Comparison of ENCODE assay signal across 19 cellular contexts in the genomic region with DNA sequence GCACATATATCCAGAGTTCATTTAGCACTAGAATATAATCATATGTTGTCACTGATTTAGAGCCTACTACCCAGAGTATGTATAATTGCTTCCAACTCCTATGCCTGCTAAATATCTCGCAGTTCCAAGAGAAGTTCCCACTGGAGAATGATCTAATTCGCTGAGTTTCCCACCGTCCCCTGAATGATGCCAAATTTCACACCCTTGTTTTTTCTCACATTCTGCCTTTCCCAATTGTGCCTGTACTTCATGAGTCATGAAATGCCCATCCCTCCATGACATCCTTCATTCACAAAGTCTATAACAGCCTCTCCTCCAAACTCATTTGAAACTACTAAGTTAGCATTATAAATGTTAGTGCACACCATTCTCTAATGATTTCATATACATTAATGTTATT.
DNase-seq lines count a peak whose midpoint lies in the region; ATAC-seq and FAIRE-seq lines count a peak whose summit lies in the region.
"Had no signal": no experiment of that assay in that cellular context is flagged by ENCODE, and none has a peak within 500 bp of the region (broad histone marks: within the 10 kb centered on the region; RNA-seq: fewer than 3 reads in every experiment).

No MANE protein-coding gene starts in this region.

- no peak overlapping the region for H3K4me3 Mint-ChIP-seq in activated T-helper 17 cell treated with anti-CD3 and anti-CD28 coated beads, Interleukin-2, amount 50 U/mL, for 72 hours
- H3K4me3 Mint-ChIP-seq: endodermal cell, mesothelial cell of epicardium, neural progenitor cell had no signal

- DNase-seq in Right ventricle myocardium superior (no peak), cardiac septum (ENCODE audit: low spot score) (no peak), left ventricle myocardium superior (no peak), stromal cell of bone marrow (ENCODE audit: low read depth) (peak; percentile 14), frontal cortex (ENCODE audit: low spot score in 2 of 2) (no peak)
- DNase-seq: activated CD4-positive, alpha-beta T cell treated with anti-CD3 and anti-CD28 coated beads for 1 hour; DMS79 treated with DMSO at 0.1 percent for 48 hours; endodermal cell; kidney glomerular epithelial cell; NCI-H1930; NK-92 treated with Interleukin-12 subunit alpha and Interleukin-12 subunit beta, amount 100 ng/mL, for 24 hours; Peyer's patch; psoas muscle; T-helper 9 cell had no signal

- H3K9me3 Mint-ChIP-seq in activated T-helper 17 cell treated with anti-CD3 and anti-CD28 coated beads, Interleukin-2, amount 50 U/mL, for 72 hours, result no peaks in the 10 kb centered on the region
- H3K9me3 Mint-ChIP-seq: endodermal cell, mesothelial cell of epicardium, neural progenitor cell had no signal

- ATAC-seq in Right ventricle myocardium superior (ENCODE audit: poor library complexity), result peak; percentile 70
- ATAC-seq in activated T-helper 17 cell treated with anti-CD3 and anti-CD28 coated beads, Interleukin-2, amount 50 U/mL, for 72 hours (replicated peaks), result no peak
- ATAC-seq in left ventricle myocardium superior, result peak; percentile 80
- ATAC-seq in GM21528 (IDR thresholded peaks at IDR 0.05; ENCODE audit: low FRiP score, unreplicated experiment), result no peak
- no peak for ATAC-seq in GM21619 (IDR thresholded peaks at IDR 0.05; ENCODE audit: unreplicated experiment)

- no peak for FAIRE-seq in frontal cortex (lab: Jason Lieb, UNC)

- H3K36me3 Mint-ChIP-seq in activated T-helper 17 cell treated with anti-CD3 and anti-CD28 coated beads, Interleukin-2, amount 50 U/mL, for 72 hours (ENCODE audit: low read depth), result peaks cover 84% of the 10 kb centered on the region

- no peaks in the 10 kb centered on the region for H3K27me3 Mint-ChIP-seq in activated T-helper 17 cell treated with anti-CD3 and anti-CD28 coated beads, Interleukin-2, amount 50 U/mL, for 72 hours

- intact Hi-C loops in Right ventricle myocardium superior (cut with DNase I), result no loop called here
- intact Hi-C loops in cardiac septum (cut with DNase I), result no loop called here
- intact Hi-C loops in left ventricle myocardium superior (cut with micrococcal nuclease), result no loop called here

- peaks cover 27% of the 10 kb centered on the region for H3K4me1 Mint-ChIP-seq in activated T-helper 17 cell treated with anti-CD3 and anti-CD28 coated beads, Interleukin-2, amount 50 U/mL, for 72 hours
- H3K4me1 Mint-ChIP-seq: neural progenitor cell had no signal

- H3K27ac Mint-ChIP-seq in activated T-helper 17 cell treated with anti-CD3 and anti-CD28 coated beads, Interleukin-2, amount 50 U/mL, for 72 hours, result peak overlapping the region; percentile 3
- H3K27ac Mint-ChIP-seq: endodermal cell, mesothelial cell of epicardium, neural progenitor cell had no signal

Comparison
In these comparisons a context has a peak if more than half of its experiments do, and no peak if none do; other contexts are left out.
1. ATAC-seq: peak in Right ventricle myocardium superior (single experiment) and left ventricle myocardium superior (single experiment); none in activated T-helper 17 cell treated with anti-CD3 and anti-CD28 coated beads, Interleukin-2, amount 50 U/mL, for 72 hours (single experiment), GM21528 (single experiment) and GM21619 (single experiment).